In genomic region chr9:706606-707451, GRCh38 we compare ENCODE assay signal across 8 cellular contexts.
DNase-seq lines count a peak whose midpoint lies in the region; ATAC-seq, FAIRE-seq and TF ChIP-seq lines count a peak whose summit lies in the region.

No MANE protein-coding gene starts in this region.

- peaks cover 13% of the 10 kb centered on the region for H3K36me3 Mint-ChIP-seq in astrocyte (ENCODE audit: low read depth, unreplicated experiment)

- peak overlapping the region; percentile 93 for H3K4ac ChIP-seq in trophoblast cell (ENCODE audit: low read depth, low read length)

- H3K9ac ChIP-seq in astrocyte (ENCODE audit: low read length): peak overlapping the region; percentile 86
- H3K9ac ChIP-seq in trophoblast cell (ENCODE audit: low read length): peak overlapping the region; percentile 39

- peaks cover 51% of the 10 kb centered on the region for H3K79me2 ChIP-seq in astrocyte (ENCODE audit: insufficient read depth, low read length)
- peaks cover 33% of the 10 kb centered on the region for H3K79me2 ChIP-seq in trophoblast cell (ENCODE audit: control insufficient read depth, insufficient read depth, low read length, poor library complexity)

- H2AFZ ChIP-seq in astrocyte (ENCODE audit: low read depth, low read length) (peak overlapping the region; percentile 59), trophoblast cell (ENCODE audit: insufficient read depth, low read length, poor library complexity) (peak overlapping the region; percentile 89)

- WGBS in trophoblast cell (ENCODE audit: extremely low coverage, insufficient coverage, insufficient read length): no CpG with 5 or more reads among the region's 51 CpGs

- peaks cover 25% of the 10 kb centered on the region for H3K4me1 ChIP-seq in RWPE2 (ENCODE audit: insufficient read depth, poor library complexity, severe bottlenecking)
- H3K4me1 ChIP-seq in astrocyte (ENCODE audit: insufficient read depth, low read length): peaks cover 11% of the 10 kb centered on the region
- peaks cover 0 to 60% of the 10 kb centered on the region in 2 donors for H3K4me1 ChIP-seq in right atrium auricular region
- H3K4me1 ChIP-seq in trophoblast cell (ENCODE audit: control insufficient read depth in 1 of 2, insufficient read depth in 2 of 2, low read length in 2 of 2): peaks cover 25 to 34% of the 10 kb centered on the region in 2 experiments

- H3K27ac Mint-ChIP-seq in astrocyte (ENCODE audit: unreplicated experiment): peak overlapping the region; percentile 97

- H3K27ac ChIP-seq in RWPE2 (ENCODE audit: poor library complexity, severe bottlenecking) (peak overlapping the region; percentile 52), astrocyte (ENCODE audit: low read depth, low read length) (peak overlapping the region; percentile 81), right atrium auricular region (peak overlapping the region; percentile 85 to 86), trophoblast cell (ENCODE audit: low read depth, low read length) (peak overlapping the region; percentile 100)

- peak overlapping the region; percentile 89 for H4K8ac ChIP-seq in trophoblast cell (ENCODE audit: low read depth, low read length)

- TF ChIP-seq CTCF in RWPE2 (IDR thresholded peaks at IDR 0.05; ENCODE audit: poor library complexity, severe bottlenecking) (no peak), astrocyte (IDR thresholded peaks at IDR 0.05; ENCODE audit: insufficient read depth, low read depth, low read length) (no peak), right atrium auricular region (IDR thresholded peaks at IDR 0.05) (no peak)

- H3K23ac ChIP-seq in trophoblast cell (ENCODE audit: low read length): no peak overlapping the region

- H3K4me3 ChIP-seq in RWPE2 (ENCODE audit: severe bottlenecking): peak overlapping the region; percentile 17
- H3K4me3 ChIP-seq in astrocyte (ENCODE audit: insufficient read depth, low read depth, low read length): peak overlapping the region; percentile 64
- H3K4me3 ChIP-seq in right atrium auricular region: peak overlapping the region; percentile 43 to 57
- peak overlapping the region; percentile 53 for H3K4me3 ChIP-seq in trophoblast cell (ENCODE audit: low read depth, low read length)

- H4K20me1 ChIP-seq in astrocyte (ENCODE audit: insufficient read depth, low read length): peaks cover 6% of the 10 kb centered on the region

- peak overlapping the region; percentile 94 for H3K14ac ChIP-seq in trophoblast cell (ENCODE audit: low read length)

- FAIRE-seq in A204.1 (lab: Jason Lieb, UNC) (peak; percentile 90), astrocyte (lab: Jason Lieb, UNC) (no peak)

- peaks cover 29% of the 10 kb centered on the region for H3K4me1 Mint-ChIP-seq in astrocyte (ENCODE audit: low read depth, unreplicated experiment)

- H2BK120ac ChIP-seq in trophoblast cell (ENCODE audit: insufficient read depth, low read length, poor library complexity): peak overlapping the region; percentile 96

- H2BK5ac ChIP-seq in trophoblast cell (ENCODE audit: low read depth, low read length, poor library complexity): peak overlapping the region; percentile 100

- peak overlapping the region; percentile 99 for H4K91ac ChIP-seq in trophoblast cell (ENCODE audit: low read depth, low read length)

- DNase-seq in RWPE2 (ENCODE audit: low spot score) (no peak), astrocyte (ENCODE audit: low read depth) (peak; percentile 62), right atrium auricular region (ENCODE audit: low spot score) (peak; percentile 87), trophoblast cell (peak; percentile 80 to 83), T1000 (lab: John Stamatoyannopoulos, UW) (no peak)

- H3K4me3 Mint-ChIP-seq in astrocyte (ENCODE audit: unreplicated experiment): peak overlapping the region; percentile 88

- peaks cover 45% of the 10 kb centered on the region for H3K36me3 ChIP-seq in RWPE2 (ENCODE audit: low read depth)
- H3K36me3 ChIP-seq in astrocyte (ENCODE audit: insufficient read depth, low read length): peaks cover 12% of the 10 kb centered on the region
- H3K36me3 ChIP-seq in right atrium auricular region: peaks cover 21% of the 10 kb centered on the region
- H3K36me3 ChIP-seq in trophoblast cell (ENCODE audit: control insufficient read depth in 1 of 2, insufficient read depth in 2 of 2, low read length in 2 of 2): peaks cover 16 to 17% of the 10 kb centered on the region in 2 experiments

- peak overlapping the region; percentile 78 for H4K12ac ChIP-seq in trophoblast cell (ENCODE audit: low read depth, low read length)

- no peaks in the 10 kb centered on the region for H3K27me3 Mint-ChIP-seq in astrocyte (ENCODE audit: low read depth, unreplicated experiment)

- peak overlapping the region; percentile 81 for H2AK5ac ChIP-seq in trophoblast cell (ENCODE audit: low read length)

- H2BK12ac ChIP-seq in trophoblast cell (ENCODE audit: low read length): peak overlapping the region; percentile 91

- H3K27me3 ChIP-seq in RWPE2 (ENCODE audit: insufficient read depth, poor library complexity, severe bottlenecking) (no peaks in the 10 kb centered on the region), astrocyte (ENCODE audit: insufficient read depth, low read length) (no peaks in the 10 kb centered on the region), right atrium auricular region (no peaks in the 10 kb centered on the region), trophoblast cell (ENCODE audit: insufficient read depth, low read length) (no peaks in the 10 kb centered on the region)

- H3K79me1 ChIP-seq in trophoblast cell (ENCODE audit: low read length): peaks cover 62% of the 10 kb centered on the region

- H3K4me2 ChIP-seq in astrocyte (ENCODE audit: low read length) (peak overlapping the region; percentile 88), trophoblast cell (ENCODE audit: low read length) (peak overlapping the region; percentile 36)

- H3K9me3 Mint-ChIP-seq in astrocyte (ENCODE audit: unreplicated experiment): no peaks in the 10 kb centered on the region

- peak overlapping the region; percentile 97 for H3K18ac ChIP-seq in trophoblast cell (ENCODE audit: low read length)

- no peaks in the 10 kb centered on the region for H3K9me3 ChIP-seq in RWPE2 (ENCODE audit: severe bottlenecking)
- no peaks in the 10 kb centered on the region for H3K9me3 ChIP-seq in astrocyte (ENCODE audit: insufficient read depth, low read depth, low read length)
- no peaks in the 10 kb centered on the region for H3K9me3 ChIP-seq in right atrium auricular region
- H3K9me3 ChIP-seq in trophoblast cell (ENCODE audit: insufficient read depth, low read depth, low read length): no peaks in the 10 kb centered on the region

- ATAC-seq in GM21576 (IDR thresholded peaks at IDR 0.05; ENCODE audit: unreplicated experiment) (peak; percentile 46), RWPE2 (ENCODE audit: low read depth) (peak; percentile 80), HG03457 (IDR thresholded peaks at IDR 0.05; ENCODE audit: unreplicated experiment) (no peak)

Comparison
In these comparisons a context has a peak if more than half of its experiments do, and no peak if none do; other contexts are left out.
1. DNase-seq: peak in astrocyte (single experiment), right atrium auricular region (single experiment) and trophoblast cell (2 of 2); none in RWPE2 (single experiment) and T1000 (single experiment).
2. Peak in every context shown above with its lines, with median percentiles within 50 percentile points of each other: H3K27ac ChIP-seq and H3K4me3 ChIP-seq.